ENCODE assay signal across 7 cellular contexts in genomic region chr14:50530794-50531193, GRCh38. TPM values are rescaled to one million over a fixed set of nuclear protein-coding genes. Genes with fewer than 3 reads are reported as not detected.
DNase-seq lines count a peak whose midpoint lies in the region; FAIRE-seq and TF ChIP-seq lines count a peak whose summit lies in the region.

No MANE protein-coding gene starts in this region.

- no peaks in the 10 kb centered on the region for H3K9me2 ChIP-seq in SU-DHL-6 (replicated peaks; ENCODE audit: insufficient read depth, low read length)

- H3K79me2 ChIP-seq in SU-DHL-6 (ENCODE audit: insufficient read depth, low read length): peaks cover 52% of the 10 kb centered on the region

- peak; percentile 11 for FAIRE-seq in H54 (lab: Jason Lieb, UNC)

- DNase-seq in H54 (ENCODE audit: insufficient read length, low spot score): no peak
- DNase-seq in foreskin fibroblast: peak in 1 of 2 donors; percentile 26
- DNase-seq in effector memory CD4-positive, alpha-beta T cell: no peak
- no peak for DNase-seq in CD14-positive monocyte (ENCODE audit: low spot score)
- DNase-seq in A172 (ENCODE audit: low spot score): no peak

- peak overlapping the region; percentile 96 for H3K4me2 ChIP-seq in SU-DHL-6 (ENCODE audit: low read depth, low read length, poor library complexity, severe bottlenecking)
- peak overlapping the region; percentile 85 for H3K4me2 ChIP-seq in skeletal muscle satellite cell (ENCODE audit: low read length)

- no peak for TF ChIP-seq CTCF in SU-DHL-6 (IDR thresholded peaks at IDR 0.05; ENCODE audit: insufficient read depth, low read length, poor library complexity, severe bottlenecking)
- TF ChIP-seq CTCF in foreskin fibroblast (IDR thresholded peaks at IDR 0.05; ENCODE audit: low read depth, low read length): no peak
- no peak for TF ChIP-seq CTCF in CD14-positive monocyte (IDR thresholded peaks at IDR 0.05)

- no peak for TF ChIP-seq POLR2A in H54 (IDR thresholded peaks at IDR 0.05; ENCODE audit: low read depth, low read length)

- no peak overlapping the region for H2AFZ ChIP-seq in SU-DHL-6 (ENCODE audit: low read depth, low read length, severe bottlenecking)

- H3K36me3 ChIP-seq in SU-DHL-6 (ENCODE audit: low read length): no peaks in the 10 kb centered on the region; the same call in 1 of the 2 replicates
- peaks cover 10% of the 10 kb centered on the region for H3K36me3 ChIP-seq in skeletal muscle satellite cell (ENCODE audit: insufficient read depth, low read length)
- H3K36me3 ChIP-seq in effector memory CD4-positive, alpha-beta T cell (ENCODE audit: control insufficient read depth, insufficient read depth, low read length): no peaks in the 10 kb centered on the region

- peaks cover 48% of the 10 kb centered on the region for H3K4me1 Mint-ChIP-seq in CD14-positive monocyte

- H3K27ac ChIP-seq in SU-DHL-6 (ENCODE audit: low read depth, low read length): no peak overlapping the region
- H3K27ac ChIP-seq in effector memory CD4-positive, alpha-beta T cell (ENCODE audit: insufficient read depth, low read length, poor library complexity, severe bottlenecking): no peak overlapping the region

- H3K27me3 Mint-ChIP-seq in CD14-positive monocyte (ENCODE audit: low read depth in 3 of 3): peaks cover 0 to 3% (median 0%) of the 10 kb centered on the region in 3 donors

- peaks cover 3% of the 10 kb centered on the region; the same call in 1 of the 2 replicates for H3F3A ChIP-seq in SU-DHL-6 (ENCODE audit: insufficient read depth)

- H3K27ac Mint-ChIP-seq in CD14-positive monocyte: no peak overlapping the region

- H3K9me3 Mint-ChIP-seq in CD14-positive monocyte: peaks cover 0 to under 1% (median 0%) of the 10 kb centered on the region in 7 donors

- intact Hi-C loops in CD14-positive monocyte (cut with micrococcal nuclease): loop anchor here in 1 of 2 donors (5.0 to 10.0 kb wide), 3 partner anchors 218 to 296 kb away; partner anchors contain the start of genes DMAC2L, L2HGDH and SOS2

- H3K9ac ChIP-seq in SU-DHL-6 (ENCODE audit: low read length) (peak overlapping the region; percentile 93), skeletal muscle satellite cell (ENCODE audit: low read depth, low read length) (peak overlapping the region; percentile 97)

- peaks cover 37% of the 10 kb centered on the region for H3K4me1 ChIP-seq in skeletal muscle satellite cell (ENCODE audit: control insufficient read depth, insufficient read depth, low read length)
- peaks cover 7% of the 10 kb centered on the region for H3K4me1 ChIP-seq in effector memory CD4-positive, alpha-beta T cell (ENCODE audit: control insufficient read depth, insufficient read depth, low read length, poor library complexity, severe bottlenecking)

- H4K20me1 ChIP-seq in SU-DHL-6 (ENCODE audit: low read depth, low read length): no peaks in the 10 kb centered on the region

- no peaks in the 10 kb centered on the region for H3K27me3 ChIP-seq in SU-DHL-6 (ENCODE audit: low read length)
- H3K27me3 ChIP-seq in skeletal muscle satellite cell (ENCODE audit: control insufficient read depth, insufficient read depth, low read length): no peaks in the 10 kb centered on the region
- no peaks in the 10 kb centered on the region for H3K27me3 ChIP-seq in effector memory CD4-positive, alpha-beta T cell (replicated peaks; ENCODE audit: control insufficient read depth, insufficient read depth, low read length, poor library complexity, severe bottlenecking)

- peak overlapping the region in 1 of 2 donors; percentile 92 for H3K4me3 Mint-ChIP-seq in CD14-positive monocyte

- peak overlapping the region; percentile 77 for H3K4me3 ChIP-seq in SU-DHL-6 (ENCODE audit: insufficient read depth, low read length, poor library complexity, severe bottlenecking)
- H3K4me3 ChIP-seq in foreskin fibroblast (ENCODE audit: low read depth in 1 of 2, low read length in 2 of 2): peak overlapping the region; percentile 65 to 77
- peak overlapping the region; percentile 98 for H3K4me3 ChIP-seq in skeletal muscle satellite cell (ENCODE audit: low read length)
- H3K4me3 ChIP-seq in effector memory CD4-positive, alpha-beta T cell (ENCODE audit: insufficient read depth, low read depth, low read length, poor library complexity, severe bottlenecking): no peak overlapping the region

- H3K9me3 ChIP-seq in SU-DHL-6 (ENCODE audit: insufficient read depth, low read length) (no peaks in the 10 kb centered on the region), skeletal muscle satellite cell (replicated peaks; ENCODE audit: low read length) (no peaks in the 10 kb centered on the region)
- no peaks in the 10 kb centered on the region for H3K9me3 ChIP-seq in effector memory CD4-positive, alpha-beta T cell (ENCODE audit: control insufficient read depth, low read length)

- peaks cover 6 to 12% of the 10 kb centered on the region in 2 donors for H3K36me3 Mint-ChIP-seq in CD14-positive monocyte

RNA-seq across cellular contexts. Expression of gene MAP4K5, which starts 1.6 kb away (rescaled TPM):
- 47.4 and 48.9 TPM in 2 replicates for total RNA-seq in skeletal muscle satellite cell (2012; rRNA removed)
- 1 to 10 TPM; 5.0 to 7.7 TPM for polyA plus RNA-seq in CD14-positive monocyte
- total RNA-seq in A172 (2014; rRNA removed; shearing (Covaris generic)): 42.0 and 44.4 TPM in 2 replicates

RNA-seq across cellular contexts. Expression of gene ATL1, which starts 29.2 kb away (rescaled TPM):
- total RNA-seq in skeletal muscle satellite cell (2012; rRNA removed): 1.8 and 2.4 TPM in 2 replicates
- 1 to 10 TPM in 1 of 2 donors, under 1 TPM in 1; 0.99 to 1.1 TPM for polyA plus RNA-seq in CD14-positive monocyte
- total RNA-seq in A172 (2014; rRNA removed; shearing (Covaris generic)): 14.0 and 15.8 TPM in 2 replicates
